29 cellular contexts compared by ENCODE assay signal in genomic region chr22:35422936-35423335, GRCh38.
"Had no signal": no experiment of that assay in that cellular context is flagged by ENCODE, and none has a peak within 500 bp of the region (broad histone marks: within the 10 kb centered on the region; RNA-seq: fewer than 3 reads in every experiment).

No MANE protein-coding gene starts in this region.

- H3K27me3 Mint-ChIP-seq: activated B cell treated with CpG ODN at 0.5 μM for 24 hours; activated CD4-positive, alpha-beta T cell treated with anti-CD3 and anti-CD28 coated beads, Interleukin-2, amount 10 ng/mL, durations not matched to agents 24 days and 14 days; activated CD8-positive, alpha-beta memory T cell treated with anti-CD3 and anti-CD28 coated beads, Interleukin-2, amount 10 ng/mL, durations not matched to agents 7 days and 5 days; activated naive CD8-positive, alpha-beta T cell treated with anti-CD3 and anti-CD28 coated beads, Interleukin-2, amount 50 U/mL, for 24 hours; central memory CD8-positive, alpha-beta T cell had no signal

- DNase-seq: activated B cell treated with CpG ODN at 0.5 μM for 24 hours; activated CD4-positive, alpha-beta T cell treated with anti-CD3 and anti-CD28 coated beads for 1 hour; activated CD4-positive, alpha-beta T cell treated with anti-CD3 and anti-CD28 coated beads, Interleukin-2, amount 10 ng/mL, durations not matched to agents 24 days and 14 days; activated CD4-positive, alpha-beta T cell treated with anti-CD3 and anti-CD28 coated beads, Interleukin-2, amount 50 U/mL, for 48 hours; activated CD8-positive, alpha-beta memory T cell treated with anti-CD3 and anti-CD28 coated beads, Interleukin-2, amount 10 ng/mL, durations not matched to agents 7 days and 5 days; activated effector memory CD4-positive, alpha-beta T cell treated with Interleukin-2 at 50 U/mL for 16 hours; activated naive CD4-positive, alpha-beta T cell treated with Interleukin-2 at 50 U/mL for 16 hours; activated naive CD8-positive, alpha-beta T cell treated with anti-CD3 and anti-CD28 coated beads, Interleukin-2, amount 50 U/mL, for 24 hours; amygdala; MG63; MV-4-11; NCI-H1105; NCI-H1436; NCI-H1694 treated with DMSO at 0.1 percent for 48 hours; NCI-H2029 treated with DMSO at 0.1 percent for 48 hours; NCI-H345; NCI-H510A; NCI-H69; NK-92 treated with Interleukin-12 subunit alpha and Interleukin-12 subunit beta, amount 100 ng/mL, for 24 hours; OCI-M1; RPMI8226; SHP77 had no signal

- H3K27ac ChIP-seq: SJSA1 had no signal

- H3K27me3 ChIP-seq: MG63, SJSA1 had no signal

- H3K4me3 ChIP-seq: MG63, SJSA1 had no signal

- ATAC-seq: activated CD8-positive, alpha-beta memory T cell treated with anti-CD3 and anti-CD28 coated beads, Interleukin-2, amount 10 ng/mL, durations not matched to agents 7 days and 5 days; activated naive CD8-positive, alpha-beta T cell treated with anti-CD3 and anti-CD28 coated beads, Interleukin-2, amount 50 U/mL, for 24 hours; Panc1; SK-N-SH treated with all-trans-retinoic acid at 6 μM for 48 hours had no signal

- H3K4me3 Mint-ChIP-seq: activated B cell treated with CpG ODN at 0.5 μM for 24 hours; activated CD4-positive, alpha-beta T cell treated with anti-CD3 and anti-CD28 coated beads, Interleukin-2, amount 10 ng/mL, durations not matched to agents 24 days and 14 days; activated CD8-positive, alpha-beta memory T cell treated with anti-CD3 and anti-CD28 coated beads, Interleukin-2, amount 10 ng/mL, durations not matched to agents 7 days and 5 days; activated naive CD8-positive, alpha-beta T cell treated with anti-CD3 and anti-CD28 coated beads, Interleukin-2, amount 50 U/mL, for 24 hours; brain; central memory CD8-positive, alpha-beta T cell; T-helper 1 cell treated with Interleukin-12 subunit alpha and Interleukin-12 subunit beta and Interleukin-4 antibody, amounts not matched to agents 30 μg/mL and 1 μg/mL, for 36 hours had no signal

- H3K9me3 ChIP-seq: MG63, SJSA1 had no signal

- H3K9me3 Mint-ChIP-seq: activated B cell treated with CpG ODN at 0.5 μM for 24 hours; activated CD4-positive, alpha-beta T cell treated with anti-CD3 and anti-CD28 coated beads, Interleukin-2, amount 10 ng/mL, durations not matched to agents 24 days and 14 days; activated naive CD8-positive, alpha-beta T cell treated with anti-CD3 and anti-CD28 coated beads, Interleukin-2, amount 50 U/mL, for 24 hours; brain; central memory CD8-positive, alpha-beta T cell; T-helper 1 cell treated with Interleukin-12 subunit alpha and Interleukin-12 subunit beta and Interleukin-4 antibody, amounts not matched to agents 30 μg/mL and 1 μg/mL, for 36 hours had no signal

- FAIRE-seq: astrocyte had no signal

- H3K4me1 ChIP-seq: SJSA1 had no signal

- H3K27ac Mint-ChIP-seq: activated B cell treated with CpG ODN at 0.5 μM for 24 hours; activated CD4-positive, alpha-beta T cell treated with anti-CD3 and anti-CD28 coated beads, Interleukin-2, amount 10 ng/mL, durations not matched to agents 24 days and 14 days; activated CD8-positive, alpha-beta memory T cell treated with anti-CD3 and anti-CD28 coated beads, Interleukin-2, amount 10 ng/mL, durations not matched to agents 7 days and 5 days; activated naive CD8-positive, alpha-beta T cell treated with anti-CD3 and anti-CD28 coated beads, Interleukin-2, amount 50 U/mL, for 24 hours; brain; T-helper 1 cell treated with Interleukin-12 subunit alpha and Interleukin-12 subunit beta and Interleukin-4 antibody, amounts not matched to agents 30 μg/mL and 1 μg/mL, for 36 hours had no signal

- H3K4me1 Mint-ChIP-seq: activated B cell treated with CpG ODN at 0.5 μM for 24 hours; activated naive CD8-positive, alpha-beta T cell treated with anti-CD3 and anti-CD28 coated beads, Interleukin-2, amount 50 U/mL, for 24 hours; central memory CD8-positive, alpha-beta T cell had no signal
